In genomic region chr14:99121027-99121875, GRCh38 we compare ENCODE assay signal across 20 cellular contexts.
"Had no signal": no experiment of that assay in that cellular context is flagged by ENCODE, and none has a peak within 500 bp of the region (broad histone marks: within the 10 kb centered on the region; RNA-seq: fewer than 3 reads in every experiment).

No MANE protein-coding gene starts in this region.

- ATAC-seq: heart left ventricle; left lung; right cardiac atrium; stimulated activated naive CD8-positive, alpha-beta T cell treated with anti-CD3 and anti-CD28 coated beads, Interleukin-15, amount 100 ng/mL, for 72 hours had no signal

- H3K4me3 ChIP-seq: cardiac muscle cell, dorsolateral prefrontal cortex, heart left ventricle, left lung, prostate gland, skin epidermis had no signal

- H3K4me1 ChIP-seq: heart left ventricle, prostate gland had no signal

- H3K36me3 Mint-ChIP-seq: activated naive CD8-positive, alpha-beta T cell treated with anti-CD3 and anti-CD28 coated beads, Interleukin-2, amount 10 ng/mL, durations not matched to agents 7 days and 5 days; type B pancreatic cell had no signal

- H3K9me3 Mint-ChIP-seq: stimulated activated naive CD8-positive, alpha-beta T cell treated with anti-CD3 and anti-CD28 coated beads, Interleukin-15, amount 100 ng/mL, for 72 hours had no signal

- H3K4me3 Mint-ChIP-seq: activated naive CD8-positive, alpha-beta T cell treated with anti-CD3 and anti-CD28 coated beads, Interleukin-2, amount 10 ng/mL, durations not matched to agents 7 days and 5 days; stimulated activated naive CD8-positive, alpha-beta T cell treated with anti-CD3 and anti-CD28 coated beads, Interleukin-15, amount 100 ng/mL, for 72 hours; type B pancreatic cell had no signal

- FAIRE-seq: endometrium, frontal cortex, kidney had no signal

- H3K27ac Mint-ChIP-seq: activated naive CD8-positive, alpha-beta T cell treated with anti-CD3 and anti-CD28 coated beads, Interleukin-2, amount 10 ng/mL, durations not matched to agents 7 days and 5 days; stimulated activated naive CD8-positive, alpha-beta T cell treated with anti-CD3 and anti-CD28 coated beads, Interleukin-15, amount 100 ng/mL, for 72 hours; type B pancreatic cell had no signal

- H3K36me3 ChIP-seq: cardiac muscle cell, heart left ventricle, left lung, prostate gland, WERI-Rb-1 had no signal

- H3K27ac ChIP-seq: cardiac muscle cell, dorsolateral prefrontal cortex, heart left ventricle, left lung, prostate gland, skin epidermis, WERI-Rb-1 had no signal

- DNase-seq: activated CD4-positive, alpha-beta T cell treated with anti-CD3 and anti-CD28 coated beads, Interleukin-2, amount 50 U/mL, for 48 hours; activated naive CD8-positive, alpha-beta T cell treated with anti-CD3 and anti-CD28 coated beads, Interleukin-2, amount 10 ng/mL, durations not matched to agents 7 days and 5 days; amygdala; erythroblast; heart left ventricle; kidney; left lung; right cardiac atrium; stimulated activated CD4-positive, alpha-beta T cell treated with anti-CD3 and anti-CD28 coated beads, Interleukin-4, amount 100 ng/mL, for 1 hour; stimulated activated naive CD8-positive, alpha-beta T cell treated with anti-CD3 and anti-CD28 coated beads, Interleukin-15, amount 100 ng/mL, for 72 hours; SW 1271; T-helper 2 cell; WERI-Rb-1 had no signal

- H3K9me3 ChIP-seq: heart left ventricle, left lung, prostate gland had no signal
